ENCODE assay signal across 8 cellular contexts in the genomic region with DNA sequence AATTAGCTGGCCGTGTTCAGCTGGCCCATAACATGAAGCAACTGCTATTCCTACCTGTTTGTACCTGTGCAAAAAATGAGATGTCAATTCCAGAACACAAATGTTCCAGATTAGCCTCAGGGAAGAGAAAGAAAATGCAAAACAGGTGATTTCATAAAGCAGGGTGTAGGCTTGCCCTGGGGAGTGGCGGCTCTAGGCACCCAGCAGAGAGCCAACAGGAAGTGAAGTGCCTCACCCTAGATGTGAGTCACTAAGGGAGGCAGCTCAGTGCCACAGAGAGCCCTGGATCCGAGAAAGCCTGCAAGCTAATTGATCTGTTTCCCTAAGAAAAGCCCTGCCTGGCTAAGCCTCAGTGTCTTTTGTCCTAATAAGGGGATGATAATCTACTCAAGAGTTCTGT.
DNase-seq lines count a peak whose midpoint lies in the region; ATAC-seq, FAIRE-seq and TF ChIP-seq lines count a peak whose summit lies in the region.

No MANE protein-coding gene starts in this region.

- peaks cover 5% of the 10 kb centered on the region; the same call in 1 of the 2 replicates for H3K36me3 ChIP-seq in HUES6 (ENCODE audit: control insufficient read depth, insufficient read depth, low read length)

- H3K27me3 ChIP-seq in HUES6 (ENCODE audit: control insufficient read depth, insufficient read depth, low read length): no peaks in the 10 kb centered on the region

- H3K4me3 ChIP-seq in HUES6 (ENCODE audit: low read depth, low read length): no peak overlapping the region

- no peak overlapping the region for H3K9ac ChIP-seq in HUES6 (ENCODE audit: low read length)

- DNase-seq in Calu3 (peak; percentile 88), kidney glomerular epithelial cell (lab: John Stamatoyannopoulos, UW) (peak; percentile 60), GF-D8 (lab: John Stamatoyannopoulos, UW) (no peak), D721Med (ENCODE audit: insufficient read length, low spot score) (no peak), GM19240 (ENCODE audit: insufficient read length, low spot score) (no peak)
- DNase-seq in activated CD8-positive, alpha-beta T cell treated with anti-CD3 and anti-CD28 coated beads, Interleukin-2, amount 10 ng/mL, durations not matched to agents 7 days and 5 days: peak; percentile 23

- H3K9me3 ChIP-seq in HUES6 (ENCODE audit: control insufficient read depth, insufficient read depth, low read depth, low read length): peaks cover 11% of the 10 kb centered on the region; the same call in 1 of the 2 replicates

- FAIRE-seq in D721Med (lab: Jason Lieb, UNC): no peak

- peaks cover 6% of the 10 kb centered on the region for H3K9me3 Mint-ChIP-seq in Calu3 (ENCODE audit: low read depth, unreplicated experiment)
- H3K9me3 Mint-ChIP-seq in activated CD8-positive, alpha-beta T cell treated with anti-CD3 and anti-CD28 coated beads, Interleukin-2, amount 10 ng/mL, durations not matched to agents 7 days and 5 days (ENCODE audit: insufficient read depth): no peaks in the 10 kb centered on the region

- ATAC-seq in GM21526 (IDR thresholded peaks at IDR 0.05; ENCODE audit: low FRiP score, unreplicated experiment): peak; percentile 75
- no peak for ATAC-seq in activated CD8-positive, alpha-beta T cell treated with anti-CD3 and anti-CD28 coated beads, Interleukin-2, amount 10 ng/mL, durations not matched to agents 7 days and 5 days

- no peaks in the 10 kb centered on the region for H3K27me3 Mint-ChIP-seq in Calu3 (ENCODE audit: unreplicated experiment)
- H3K27me3 Mint-ChIP-seq in activated CD8-positive, alpha-beta T cell treated with anti-CD3 and anti-CD28 coated beads, Interleukin-2, amount 10 ng/mL, durations not matched to agents 7 days and 5 days (ENCODE audit: low read depth): no peaks in the 10 kb centered on the region

- peaks cover 72% of the 10 kb centered on the region for H3K4me1 Mint-ChIP-seq in Calu3 (ENCODE audit: low read depth, unreplicated experiment)
- peaks cover 5% of the 10 kb centered on the region for H3K4me1 Mint-ChIP-seq in activated CD8-positive, alpha-beta T cell treated with anti-CD3 and anti-CD28 coated beads, Interleukin-2, amount 10 ng/mL, durations not matched to agents 7 days and 5 days (ENCODE audit: low read depth)

- H3K4me1 ChIP-seq in HUES6 (ENCODE audit: control insufficient read depth, insufficient read depth, low read length): peaks cover 16% of the 10 kb centered on the region

- peak overlapping the region; percentile 47 for H3K4me3 Mint-ChIP-seq in Calu3 (ENCODE audit: low read depth, unreplicated experiment)
- no peak overlapping the region for H3K4me3 Mint-ChIP-seq in activated CD8-positive, alpha-beta T cell treated with anti-CD3 and anti-CD28 coated beads, Interleukin-2, amount 10 ng/mL, durations not matched to agents 7 days and 5 days

- peak overlapping the region; percentile 37 for H3K27ac ChIP-seq in HUES6 (ENCODE audit: low read depth, low read length)

- TF ChIP-seq CTCF in Calu3 (IDR thresholded peaks at IDR 0.05; ENCODE audit: unreplicated experiment) (no peak), D721Med (IDR thresholded peaks at IDR 0.05; ENCODE audit: insufficient read depth, missing control alignments) (no peak)

- CTCF ChIA-PET in Calu3 (lab: Charles Lee): interaction anchor here (0.9 to 1.3 kb wide), 3 partner anchors 13 to 100 kb away, joined by 4 to 5 read pairs (median 5); no protein-coding TSS in a partner anchor
- CTCF ChIA-PET in activated CD8-positive, alpha-beta T cell treated with anti-CD3 and anti-CD28 coated beads, Interleukin-2, amount 10 ng/mL, durations not matched to agents 7 days and 5 days (lab: Charles Lee): interaction anchor here (0.6 kb wide), 1 partner anchor 21 kb away, joined by 3 read pairs; no protein-coding TSS in a partner anchor

- no TSS peak for BruUV-seq in Calu3 (replicated peaks; lab: Mats Ljungman, UMichigan)

- peak overlapping the region; percentile 95 for H3K27ac Mint-ChIP-seq in Calu3 (ENCODE audit: unreplicated experiment)
- no peak overlapping the region for H3K27ac Mint-ChIP-seq in activated CD8-positive, alpha-beta T cell treated with anti-CD3 and anti-CD28 coated beads, Interleukin-2, amount 10 ng/mL, durations not matched to agents 7 days and 5 days

- intact Hi-C loops in Calu3 (cut with micrococcal nuclease; ENCODE audit: unreplicated experiment): loop anchor here (2.0 kb wide), 1 partner anchor 17 kb away; no protein-coding TSS in a partner anchor

- H3K36me3 Mint-ChIP-seq in Calu3 (ENCODE audit: insufficient read depth, unreplicated experiment): peaks cover 35% of the 10 kb centered on the region
- no peaks in the 10 kb centered on the region for H3K36me3 Mint-ChIP-seq in activated CD8-positive, alpha-beta T cell treated with anti-CD3 and anti-CD28 coated beads, Interleukin-2, amount 10 ng/mL, durations not matched to agents 7 days and 5 days (ENCODE audit: low read depth)

- POLR2A ChIA-PET in activated CD8-positive, alpha-beta T cell treated with anti-CD3 and anti-CD28 coated beads, Interleukin-2, amount 10 ng/mL, durations not matched to agents 7 days and 5 days (lab: Charles Lee): no interaction called here

Comparison
In these comparisons a context has a peak if more than half of its experiments do, and no peak if none do; other contexts are left out.
1. DNase-seq: peak in Calu3 (single experiment), activated CD8-positive, alpha-beta T cell treated with anti-CD3 and anti-CD28 coated beads, Interleukin-2, amount 10 ng/mL, durations not matched to agents 7 days and 5 days (single experiment) and kidney glomerular epithelial cell (single experiment); none in GF-D8 (single experiment), D721Med (single experiment) and GM19240 (single experiment).